ENCODE assay signal across 12 cellular contexts in the genomic region with DNA sequence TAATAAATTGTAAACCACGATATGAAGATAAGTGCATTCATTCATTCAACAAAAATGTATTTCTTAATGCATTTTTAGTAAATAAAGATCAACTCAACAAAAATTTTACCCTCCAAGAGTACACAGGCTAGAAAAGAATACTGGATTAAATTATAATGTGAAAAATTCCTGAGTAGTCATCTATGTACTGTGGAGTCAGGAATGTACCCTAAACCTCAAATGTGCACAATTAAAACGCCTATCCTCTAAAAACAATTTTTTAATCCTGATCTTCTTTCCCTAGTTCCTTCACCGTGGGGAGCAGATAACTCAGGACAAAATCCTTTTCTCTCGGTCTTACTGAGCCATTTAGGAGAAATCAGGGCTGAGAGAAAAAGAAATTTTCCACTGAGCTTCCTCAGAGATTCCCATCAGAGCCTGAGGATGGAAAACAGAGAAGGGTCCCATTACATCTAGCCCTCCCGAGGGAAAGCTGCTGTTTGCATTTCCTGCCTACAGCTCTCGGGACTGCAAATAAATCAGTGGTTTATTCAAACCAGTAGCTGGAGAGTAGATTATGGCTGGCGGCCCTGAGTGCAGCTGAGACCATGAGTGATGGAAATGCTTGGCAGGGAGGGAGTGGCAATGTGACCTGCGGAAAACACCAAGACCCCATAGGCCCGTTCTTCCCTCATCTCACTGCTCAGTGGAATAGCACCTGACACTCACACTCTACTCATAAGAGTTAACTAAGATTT. TPM values are rescaled to one million over a fixed set of nuclear protein-coding genes. Genes with fewer than 3 reads are reported as not detected.
DNase-seq lines count a peak whose midpoint lies in the region; ATAC-seq lines count a peak whose summit lies in the region.
"Had no signal": no experiment of that assay in that cellular context is flagged by ENCODE, and none has a peak within 500 bp of the region (broad histone marks: within the 10 kb centered on the region; RNA-seq: fewer than 3 reads in every experiment).

No MANE protein-coding gene starts in this region.

- no peak for ATAC-seq in GM18511 (IDR thresholded peaks at IDR 0.05; ENCODE audit: unreplicated experiment)
- ATAC-seq in GM18873 (IDR thresholded peaks at IDR 0.05; ENCODE audit: low FRiP score, unreplicated experiment) = no peak
- ATAC-seq: naive thymus-derived CD4-positive, alpha-beta T cell had no signal

- peak; percentile 46 for DNase-seq in COLO829 (ENCODE audit: low spot score)
- DNase-seq in NCI-H526 treated with DMSO at 0.1 percent for 48 hours (lab: John Stamatoyannopoulos, UW) = peak; percentile 75
- peak; percentile 33 for DNase-seq in iPS-NIHi11 (ENCODE audit: low spot score)
- DNase-seq in H4 (ENCODE audit: low spot score) = no peak
- DNase-seq: activated gamma-delta T cell treated with Interleukin-2 at 50 U/mL for 16 hours; naive thymus-derived CD4-positive, alpha-beta T cell; NCI-H1105; stimulated activated CD4-positive, alpha-beta T cell treated with anti-CD3 and anti-CD28 coated beads, Interleukin-12 subunit alpha, Interleukin-12 subunit beta, amount 100 ng/mL, for 4 hours; stimulated activated CD8-positive, alpha-beta memory T cell treated with anti-CD3 and anti-CD28 coated beads, Interleukin-4, amount 100 ng/mL, for 48 hours; T-helper 1 cell had no signal

RNA-seq across cellular contexts. Expression of gene TAS2R40, which starts 7.4 kb away (rescaled TPM):
- total RNA-seq in H4 (2014; rRNA removed; shearing (Covaris generic)) = not detected in 2 replicates
- total RNA-seq: naive thymus-derived CD4-positive, alpha-beta T cell had no signal

RNA-seq across cellular contexts. Expression of gene GSTK1, which starts 34.0 kb away (rescaled TPM):
- total RNA-seq in H4 (2014; rRNA removed; shearing (Covaris generic)) = 117 and 152 TPM in 2 replicates

RNA-seq across cellular contexts. Expression of gene TAS2R39, which starts 46.0 kb away (rescaled TPM):
- not detected in 2 replicates for total RNA-seq in H4 (2014; rRNA removed; shearing (Covaris generic))
- total RNA-seq: naive thymus-derived CD4-positive, alpha-beta T cell had no signal

RNA-seq across cellular contexts. Expression of gene TMEM139, which starts 55.5 kb away (rescaled TPM):
- 0.62 and 1.2 TPM in 2 replicates for total RNA-seq in H4 (2014; rRNA removed; shearing (Covaris generic))

RNA-seq across cellular contexts. Expression of gene CASP2, which starts 58.9 kb away (rescaled TPM):
- total RNA-seq in H4 (2014; rRNA removed; shearing (Covaris generic)) = 20.2 and 37.7 TPM in 2 replicates
